In genomic region chr9:98356953-98357352, GRCh38 we compare ENCODE assay signal across 33 cellular contexts.
DNase-seq lines count a peak whose midpoint lies in the region; ATAC-seq and TF ChIP-seq lines count a peak whose summit lies in the region.
"Had no signal": no experiment of that assay in that cellular context is flagged by ENCODE, and none has a peak within 500 bp of the region (broad histone marks: within the 10 kb centered on the region; RNA-seq: fewer than 3 reads in every experiment).

No MANE protein-coding gene starts in this region.

- H2AFZ ChIP-seq in osteoblast (ENCODE audit: low read length), result no peak overlapping the region

- H3K4me3 Mint-ChIP-seq in CD4-positive, CD25-positive, alpha-beta regulatory T cell, result peak overlapping the region in 2 of 4 donors; percentile 3 to 15
- no peak overlapping the region for H3K4me3 Mint-ChIP-seq in activated naive CD8-positive, alpha-beta T cell treated with anti-CD3 and anti-CD28 coated beads for 36 hours
- H3K4me3 Mint-ChIP-seq: activated CD4-positive, alpha-beta memory T cell treated with anti-CD3 and anti-CD28 coated beads, Interleukin-2, amount 10 ng/mL, durations not matched to agents 7 days and 5 days; activated T-helper 17 cell treated with anti-CD3 and anti-CD28 coated beads, Interleukin-2, amount 50 U/mL, for 72 hours; B cell; CD8-positive, alpha-beta T cell; endodermal cell; memory B cell; T-helper 1 cell treated with Interleukin-12 subunit alpha and Interleukin-12 subunit beta and Interleukin-4 antibody, amounts not matched to agents 30 μg/mL and 1 μg/mL, for 36 hours had no signal

- H3K27ac ChIP-seq in CD4-positive, CD25-positive, alpha-beta regulatory T cell (ENCODE audit: insufficient read depth, low read length, poor library complexity, severe bottlenecking), result peak overlapping the region; percentile 52
- H3K27ac ChIP-seq in RWPE2 (ENCODE audit: poor library complexity, severe bottlenecking) (peak overlapping the region; percentile 41), epithelial cell of prostate (peak overlapping the region; percentile 31), osteoblast (ENCODE audit: low read depth, low read length) (peak overlapping the region; percentile 10)
- H3K27ac ChIP-seq: A549, esophagus squamous epithelium, ovary, SK-N-MC, suprapubic skin had no signal

- DNase-seq in CD4-positive, CD25-positive, alpha-beta regulatory T cell, result peak in 2 of 3 donors; percentile 35 to 46
- DNase-seq in RWPE2 (ENCODE audit: low spot score), result no peak
- no peak for DNase-seq in epithelial cell of prostate (ENCODE audit: low read depth, low spot score)
- DNase-seq in osteoblast (ENCODE audit: insufficient read length, low spot score, missing footprints), result peak; percentile 46
- DNase-seq in NCI-H1092 treated with DMSO at 0.1 percent for 48 hours (lab: John Stamatoyannopoulos, UW), result no peak
- no peak for DNase-seq in activated naive CD8-positive, alpha-beta T cell treated with anti-CD3 and anti-CD28 coated beads for 36 hours
- DNase-seq in KG1 (lab: John Stamatoyannopoulos, UW), result no peak
- DNase-seq: activated CD4-positive, alpha-beta memory T cell treated with anti-CD3 and anti-CD28 coated beads, Interleukin-2, amount 10 ng/mL, durations not matched to agents 7 days and 5 days; activated naive CD4-positive, alpha-beta T cell treated with anti-CD3 and anti-CD28 coated beads, Interleukin-2, amount 50 U/mL, for 16 hours; amygdala; caudate nucleus; CD8-positive, alpha-beta T cell; cortex of kidney; endodermal cell; esophagus squamous epithelium; H7; KBM-7; NCI-H1105 treated with DMSO at 0.1 percent for 48 hours; NCI-H187 treated with DMSO at 0.1 percent for 48 hours; NCI-H524 treated with DMSO at 0.1 percent for 48 hours; OCI-M1; ovary; small intestine; stimulated activated naive CD4-positive, alpha-beta T cell had no signal

- ATAC-seq in CD4-positive, CD25-positive, alpha-beta regulatory T cell (ENCODE audit: low read depth in 2 of 2), result peak; percentile 47 to 66
- peak; percentile 78 for ATAC-seq in RWPE2 (ENCODE audit: low read depth)
- no peak for ATAC-seq in GM19324 (IDR thresholded peaks at IDR 0.05; ENCODE audit: low FRiP score, unreplicated experiment)
- ATAC-seq: A549; activated T-helper 17 cell treated with anti-CD3 and anti-CD28 coated beads, Interleukin-2, amount 50 U/mL, for 72 hours; CD8-positive, alpha-beta T cell; GM12878 had no signal

- peak overlapping the region; percentile 20 to 89 (median 57) for H3K27ac Mint-ChIP-seq in CD4-positive, CD25-positive, alpha-beta regulatory T cell
- no peak overlapping the region for H3K27ac Mint-ChIP-seq in activated naive CD8-positive, alpha-beta T cell treated with anti-CD3 and anti-CD28 coated beads for 36 hours
- H3K27ac Mint-ChIP-seq: activated CD4-positive, alpha-beta memory T cell treated with anti-CD3 and anti-CD28 coated beads, Interleukin-2, amount 10 ng/mL, durations not matched to agents 7 days and 5 days; activated T-helper 17 cell treated with anti-CD3 and anti-CD28 coated beads, Interleukin-2, amount 50 U/mL, for 72 hours; B cell; CD8-positive, alpha-beta T cell; endodermal cell; memory B cell; T-helper 1 cell treated with Interleukin-12 subunit alpha and Interleukin-12 subunit beta and Interleukin-4 antibody, amounts not matched to agents 30 μg/mL and 1 μg/mL, for 36 hours had no signal

- H3K9me3 Mint-ChIP-seq in CD4-positive, CD25-positive, alpha-beta regulatory T cell, result peaks cover 0 to 4% (median 3%) of the 10 kb centered on the region in 7 donors
- peaks cover under 1% of the 10 kb centered on the region for H3K9me3 Mint-ChIP-seq in activated naive CD8-positive, alpha-beta T cell treated with anti-CD3 and anti-CD28 coated beads for 36 hours
- H3K9me3 Mint-ChIP-seq: activated CD4-positive, alpha-beta memory T cell treated with anti-CD3 and anti-CD28 coated beads, Interleukin-2, amount 10 ng/mL, durations not matched to agents 7 days and 5 days; activated T-helper 17 cell treated with anti-CD3 and anti-CD28 coated beads, Interleukin-2, amount 50 U/mL, for 72 hours; memory B cell had no signal

- no peaks in the 10 kb centered on the region for H3K27me3 ChIP-seq in CD4-positive, CD25-positive, alpha-beta regulatory T cell (ENCODE audit: control insufficient read depth, insufficient read depth, low read length)
- H3K27me3 ChIP-seq in RWPE2 (ENCODE audit: insufficient read depth, poor library complexity, severe bottlenecking) (no peaks in the 10 kb centered on the region), osteoblast (ENCODE audit: insufficient read depth, low read length) (no peaks in the 10 kb centered on the region)
- H3K27me3 ChIP-seq: ovary had no signal

- H3K4me3 ChIP-seq in CD4-positive, CD25-positive, alpha-beta regulatory T cell (ENCODE audit: low read depth, low read length), result peak overlapping the region; percentile 47
- H3K4me3 ChIP-seq in RWPE2 (ENCODE audit: severe bottlenecking) (no peak overlapping the region), osteoblast (ENCODE audit: insufficient read depth, low read length) (no peak overlapping the region)
- H3K4me3 ChIP-seq: A549, esophagus squamous epithelium, GM12878, ovary, SK-N-MC, suprapubic skin had no signal

- H3K4me1 Mint-ChIP-seq in CD4-positive, CD25-positive, alpha-beta regulatory T cell, result peaks cover 0 to 61% (median 19%) of the 10 kb centered on the region in 4 donors
- H3K4me1 Mint-ChIP-seq in activated naive CD8-positive, alpha-beta T cell treated with anti-CD3 and anti-CD28 coated beads for 36 hours, result peaks cover 2% of the 10 kb centered on the region
- H3K4me1 Mint-ChIP-seq: activated CD4-positive, alpha-beta memory T cell treated with anti-CD3 and anti-CD28 coated beads, Interleukin-2, amount 10 ng/mL, durations not matched to agents 7 days and 5 days; activated T-helper 17 cell treated with anti-CD3 and anti-CD28 coated beads, Interleukin-2, amount 50 U/mL, for 72 hours; B cell; memory B cell had no signal

- peak overlapping the region; percentile 12 for H3K4me2 ChIP-seq in osteoblast (ENCODE audit: insufficient read depth, low read length)
- H3K4me2 ChIP-seq: A549 had no signal

- H3K9me3 ChIP-seq in CD4-positive, CD25-positive, alpha-beta regulatory T cell (ENCODE audit: control insufficient read depth in 2 of 2, low read length in 2 of 2), result peaks cover 0 to 1% of the 10 kb centered on the region in 2 experiments
- no peaks in the 10 kb centered on the region for H3K9me3 ChIP-seq in RWPE2 (ENCODE audit: severe bottlenecking)
- no peaks in the 10 kb centered on the region for H3K9me3 ChIP-seq in osteoblast (ENCODE audit: low read depth, low read length)
- H3K9me3 ChIP-seq: A549, ovary, suprapubic skin had no signal

- H4K20me1 ChIP-seq in osteoblast (ENCODE audit: insufficient read depth, low read length), result no peaks in the 10 kb centered on the region

- TF ChIP-seq CTCF in RWPE2 (IDR thresholded peaks at IDR 0.05; ENCODE audit: poor library complexity, severe bottlenecking) (no peak), osteoblast (IDR thresholded peaks at IDR 0.05; ENCODE audit: extremely low read depth, low read depth, low read length) (no peak)

- H3K36me3 Mint-ChIP-seq in CD4-positive, CD25-positive, alpha-beta regulatory T cell, result no peaks in the 10 kb centered on the region
- H3K36me3 Mint-ChIP-seq in activated naive CD8-positive, alpha-beta T cell treated with anti-CD3 and anti-CD28 coated beads for 36 hours, result peaks cover 3% of the 10 kb centered on the region
- H3K36me3 Mint-ChIP-seq: CD8-positive, alpha-beta T cell had no signal

- H3K36me3 ChIP-seq in CD4-positive, CD25-positive, alpha-beta regulatory T cell (ENCODE audit: control insufficient read depth, insufficient read depth, low read length), result no peaks in the 10 kb centered on the region
- no peaks in the 10 kb centered on the region for H3K36me3 ChIP-seq in RWPE2 (ENCODE audit: low read depth)
- no peaks in the 10 kb centered on the region for H3K36me3 ChIP-seq in osteoblast (ENCODE audit: insufficient read depth, low read length)
- H3K36me3 ChIP-seq: esophagus squamous epithelium, ovary, suprapubic skin had no signal

- H3K27me3 Mint-ChIP-seq in CD4-positive, CD25-positive, alpha-beta regulatory T cell, result peaks cover 4% of the 10 kb centered on the region
- H3K27me3 Mint-ChIP-seq in activated naive CD8-positive, alpha-beta T cell treated with anti-CD3 and anti-CD28 coated beads for 36 hours, result peaks cover 13% of the 10 kb centered on the region

- peaks cover 36% of the 10 kb centered on the region for H3K4me1 ChIP-seq in CD4-positive, CD25-positive, alpha-beta regulatory T cell (ENCODE audit: control insufficient read depth, insufficient read depth, low read length, poor library complexity, severe bottlenecking)
- H3K4me1 ChIP-seq in RWPE2 (ENCODE audit: insufficient read depth, poor library complexity, severe bottlenecking), result peaks cover 10% of the 10 kb centered on the region
- peaks cover 18% of the 10 kb centered on the region for H3K4me1 ChIP-seq in osteoblast (ENCODE audit: insufficient read depth, low read length)
- H3K4me1 ChIP-seq: A549, esophagus squamous epithelium, suprapubic skin had no signal

- H3K79me2 ChIP-seq in osteoblast (ENCODE audit: insufficient read depth, low read length), result no peaks in the 10 kb centered on the region

Comparison
In these comparisons a context has a peak if more than half of its experiments do, and no peak if none do; other contexts are left out.
1. DNase-seq: peak in CD4-positive, CD25-positive, alpha-beta regulatory T cell (2 of 3) and osteoblast (single experiment); none in RWPE2 (single experiment), epithelial cell of prostate (single experiment), NCI-H1092 treated with DMSO at 0.1 percent for 48 hours (single experiment), activated naive CD8-positive, alpha-beta T cell treated with anti-CD3 and anti-CD28 coated beads for 36 hours (single experiment) and KG1 (single experiment).
2. Peak in every context shown above with its lines, with median percentiles within 50 percentile points of each other: H3K27ac ChIP-seq.